15 cellular contexts compared by ENCODE assay signal in the genomic region with DNA sequence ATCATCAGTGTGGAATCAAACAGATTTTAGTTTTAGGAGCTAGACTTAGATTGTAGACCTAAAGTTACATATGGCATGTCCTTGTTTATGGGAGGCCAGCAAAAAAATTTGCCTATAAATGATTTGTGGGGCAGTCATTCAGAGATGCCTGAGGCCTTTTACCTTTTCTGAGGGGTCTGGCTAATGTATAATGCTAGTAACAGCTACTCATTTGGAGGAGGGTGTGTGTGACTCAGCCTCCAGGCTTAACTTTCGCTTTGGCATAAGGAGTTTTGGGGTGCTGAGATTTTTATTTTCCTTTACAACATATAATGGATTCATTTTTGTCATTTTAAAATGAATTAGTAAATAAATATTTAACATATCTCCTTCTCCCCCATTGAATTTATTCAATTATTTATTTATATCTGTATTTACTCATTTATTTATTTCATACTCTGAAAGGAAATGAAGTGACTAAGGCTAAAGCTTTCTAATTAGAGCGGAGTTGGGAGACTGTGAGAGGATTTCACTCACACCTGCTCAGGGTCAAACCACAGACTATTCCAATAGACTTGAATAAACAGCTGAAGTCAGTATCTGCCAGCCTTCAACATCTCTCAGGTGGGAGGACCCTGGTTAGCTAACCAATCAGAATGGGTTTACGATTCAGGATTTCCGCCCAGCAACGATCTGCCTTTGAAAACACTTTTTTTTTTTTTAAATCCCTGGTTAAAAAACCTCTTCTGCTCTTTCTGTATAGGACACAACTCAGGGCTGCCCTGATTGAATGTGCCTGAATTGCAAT.
A peak's percentile ranks its signal among the peaks of the same experiment; 100 is the strongest.
DNase-seq lines count a peak whose midpoint lies in the region; ATAC-seq lines count a peak whose summit lies in the region.
"Had no signal": no experiment of that assay in that cellular context is flagged by ENCODE, and none has a peak within 500 bp of the region (broad histone marks: within the 10 kb centered on the region; RNA-seq: fewer than 3 reads in every experiment).

No MANE protein-coding gene starts in this region.

- no peak overlapping the region for H3K23ac ChIP-seq in mesendoderm (ENCODE audit: low read length)

- no peak overlapping the region for H3K27ac ChIP-seq in mesendoderm (ENCODE audit: low read depth, low read length)
- H3K27ac ChIP-seq: brain microvascular endothelial cell had no signal

- peak; percentile 65 for DNase-seq in DMS 273 treated with DMSO at 0.1 percent for 48 hours (lab: John Stamatoyannopoulos, UW)
- peak; percentile 4 for DNase-seq in LHCN-M2 (ENCODE audit: low read depth)
- peak; percentile 48 for DNase-seq in RPMI8226
- DNase-seq in mesendoderm = peak; percentile 70
- DNase-seq in DMS79 treated with DMSO at 0.1 percent for 48 hours (lab: John Stamatoyannopoulos, UW) = no peak
- DNase-seq in NCI-H1930 (lab: John Stamatoyannopoulos, UW) = no peak
- no peak for DNase-seq in GDM1 (lab: John Stamatoyannopoulos, UW)
- DNase-seq: activated CD4-positive, alpha-beta memory T cell treated with anti-CD3 and anti-CD28 coated beads for 36 hours; activated gamma-delta T cell; brain microvascular endothelial cell; NCI-H226; retina; stimulated activated CD4-positive, alpha-beta T cell treated with anti-CD3 and anti-CD28 coated beads, Interleukin-4, amount 100 ng/mL, for 24 hours; stimulated activated naive CD8-positive, alpha-beta T cell treated with anti-CD3 and anti-CD28 coated beads, Interleukin-15, Interleukin-2, amounts not matched to agents 100 U/mL and 50 U/mL, for 24 hours had no signal

- no peak overlapping the region for H3K56ac ChIP-seq in mesendoderm (ENCODE audit: low read length)

- H3K36me3 ChIP-seq in mesendoderm (ENCODE audit: control insufficient read depth, insufficient read depth, low read length) = no peaks in the 10 kb centered on the region
- H3K36me3 ChIP-seq: brain microvascular endothelial cell had no signal

- ATAC-seq in HG03108 (IDR thresholded peaks at IDR 0.05; ENCODE audit: unreplicated experiment) = no peak
- ATAC-seq: stimulated activated naive CD8-positive, alpha-beta T cell treated with anti-CD3 and anti-CD28 coated beads, Interleukin-15, Interleukin-2, amounts not matched to agents 100 U/mL and 50 U/mL, for 24 hours had no signal

- H4K5ac ChIP-seq in mesendoderm (ENCODE audit: low read length) = no peak overlapping the region

- H2BK120ac ChIP-seq in mesendoderm (ENCODE audit: low read depth, low read length) = no peak overlapping the region

- no peak overlapping the region for H3K4me3 ChIP-seq in mesendoderm (ENCODE audit: low read length)

- H3K27me3 ChIP-seq in mesendoderm (ENCODE audit: insufficient read depth, low read length, poor library complexity) = no peaks in the 10 kb centered on the region
- H3K27me3 ChIP-seq: brain microvascular endothelial cell had no signal

- no CpG with 5 or more reads among the region's 5 CpGs for WGBS in mesendoderm (ENCODE audit: extremely low coverage, insufficient coverage, low lambda C conversion rate)

- no peak overlapping the region for H3K9ac ChIP-seq in mesendoderm (ENCODE audit: low read length)

- no peak overlapping the region for H2BK5ac ChIP-seq in mesendoderm (ENCODE audit: low read length)

- no peaks in the 10 kb centered on the region for H3K79me2 ChIP-seq in mesendoderm (ENCODE audit: control insufficient read depth, insufficient read depth, low read length)

- no peaks in the 10 kb centered on the region for H3K79me1 ChIP-seq in mesendoderm (ENCODE audit: low read length)

- H3K18ac ChIP-seq in mesendoderm (ENCODE audit: low read length) = no peak overlapping the region

- H3K4me2 ChIP-seq in mesendoderm (ENCODE audit: low read length) = no peak overlapping the region

- H4K8ac ChIP-seq in mesendoderm (ENCODE audit: low read depth, low read length) = no peak overlapping the region

- no peak overlapping the region for H3K4ac ChIP-seq in mesendoderm (ENCODE audit: low read depth, low read length)

- no peaks in the 10 kb centered on the region for H3K4me1 ChIP-seq in mesendoderm (ENCODE audit: control insufficient read depth, low read depth, low read length)

- H2BK15ac ChIP-seq in mesendoderm (replicated peaks; ENCODE audit: low read depth) = no peak overlapping the region

- no peak overlapping the region for H2AK5ac ChIP-seq in mesendoderm (ENCODE audit: low read length)

Comparison
In these comparisons a context has a peak if more than half of its experiments do, and no peak if none do; other contexts are left out.
1. DNase-seq: peak in DMS 273 treated with DMSO at 0.1 percent for 48 hours (single experiment), LHCN-M2 (single experiment), RPMI8226 (single experiment) and mesendoderm (single experiment); none in DMS79 treated with DMSO at 0.1 percent for 48 hours (single experiment), NCI-H1930 (0 of 2) and GDM1 (single experiment).